In genomic region chr7:1745576-1746490, GRCh38 we compare ENCODE assay signal across 20 cellular contexts.
DNase-seq lines count a peak whose midpoint lies in the region; ATAC-seq, FAIRE-seq and TF ChIP-seq lines count a peak whose summit lies in the region.
"Had no signal": no experiment of that assay in that cellular context is flagged by ENCODE, and none has a peak within 500 bp of the region (broad histone marks: within the 10 kb centered on the region; RNA-seq: fewer than 3 reads in every experiment).

No MANE protein-coding gene starts in this region.

- H3K36me3 ChIP-seq in K562 (ENCODE audit: control insufficient read depth, insufficient read depth, low read length) (no peaks in the 10 kb centered on the region), kidney (ENCODE audit: control insufficient read depth in 1 of 2, insufficient read depth in 2 of 2, low read length in 2 of 2) (no peaks in the 10 kb centered on the region), stomach (no peaks in the 10 kb centered on the region)

- no peak for TF ChIP-seq CTCF in H9 (conservative IDR thresholded peaks at IDR 0.05)
- TF ChIP-seq CTCF in K562 (IDR thresholded peaks at IDR 0.05 in 2 of 3, conservative IDR thresholded peaks at IDR 0.05 in 1 of 3; ENCODE audit: insufficient read depth in 2 of 3, low read depth in 1 of 3, low read length in 3 of 3), result no peak
- no peak for TF ChIP-seq CTCF in kidney (IDR thresholded peaks at IDR 0.05; ENCODE audit: borderline replicate concordance, extremely low read depth, insufficient read depth)
- no peak for TF ChIP-seq CTCF in stomach (IDR thresholded peaks at IDR 0.05)

- H3K27me3 Mint-ChIP-seq in H9 (ENCODE audit: low read depth), result no peaks in the 10 kb centered on the region; the same call in 1 of the 2 replicates

- H3K27ac ChIP-seq in H9 (ENCODE audit: insufficient read length, low read depth, low read length) (no peak overlapping the region), K562 (ENCODE audit: extremely low read depth, low read depth, low read length) (no peak overlapping the region), kidney (ENCODE audit: low read depth in 2 of 2, low read length in 2 of 2) (no peak overlapping the region), stomach (no peak overlapping the region)
- H3K27ac ChIP-seq: BLaER1, C4-2B, GM23248 had no signal

- POLR2A ChIA-PET in K562 (lab: Yijun Ruan, JAX), result interaction anchor here (0.6 kb wide), 1 partner anchor 75 kb away, joined by 3 read pairs; no protein-coding TSS in a partner anchor

- FAIRE-seq in K562 (lab: Jason Lieb, UNC) (no peak), kidney (lab: Jason Lieb, UNC) (no peak), urothelium cell line (lab: Jason Lieb, UNC) (peak; percentile 97)
- FAIRE-seq: G401.6, GM12892, GM19239 had no signal

- no peaks in the 10 kb centered on the region for H3K79me2 ChIP-seq in H9 (ENCODE audit: insufficient read depth, low read length)
- peaks cover 11% of the 10 kb centered on the region for H3K79me2 ChIP-seq in K562 (ENCODE audit: control insufficient read depth, insufficient read depth, low read length)

- no peaks in the 10 kb centered on the region for H3K9me3 ChIP-seq in H9 (ENCODE audit: control insufficient read depth, low read depth, low read length)
- H3K9me3 ChIP-seq in K562 (replicated peaks; ENCODE audit: control insufficient read depth, insufficient read depth, low read depth, low read length), result no peaks in the 10 kb centered on the region
- no peaks in the 10 kb centered on the region for H3K9me3 ChIP-seq in kidney (ENCODE audit: control insufficient read depth in 1 of 2, low read length in 2 of 2)
- no peaks in the 10 kb centered on the region for H3K9me3 ChIP-seq in stomach
- H3K9me3 ChIP-seq: BLaER1, Caco-2 had no signal

- no peak for TF ChIP-seq RAD21 in K562 (CRISPR knock-in tag; conservative IDR thresholded peaks at IDR 0.05 in 1 of 2, IDR thresholded peaks at IDR 0.05 in 1 of 2)

- H3K27ac Mint-ChIP-seq in H9, result no peak overlapping the region
- H3K27ac Mint-ChIP-seq: B cell; CD4-positive, CD25-positive, alpha-beta regulatory T cell; CD8-positive, alpha-beta T cell had no signal

- BruUV-seq in K562 (replicated peaks; lab: Mats Ljungman, UMichigan), result no TSS peak

- no peak overlapping the region for H2BK5ac ChIP-seq in H9 (ENCODE audit: insufficient read length, low read length)

- H4K20me1 ChIP-seq in H9 (ENCODE audit: control insufficient read depth, insufficient read depth, insufficient read length) (no peaks in the 10 kb centered on the region), K562 (replicated peaks; ENCODE audit: control insufficient read depth, insufficient read depth, low read length) (no peaks in the 10 kb centered on the region)

- H2AFZ ChIP-seq in H9 (ENCODE audit: low read length) (no peak overlapping the region), K562 (ENCODE audit: low read depth, low read length) (no peak overlapping the region)
- H2AFZ ChIP-seq: GM23248 had no signal

- H3K4me1 Mint-ChIP-seq in H9, result peaks cover 0 to 5% of the 10 kb centered on the region in 2 experiments; a peak in 1 of 4 replicates

- no peaks in the 10 kb centered on the region for H3K4me1 ChIP-seq in H9 (ENCODE audit: insufficient read depth, low read length)
- peaks cover 9 to 90% of the 10 kb centered on the region in 2 experiments; a peak in 3 of 5 replicates for H3K4me1 ChIP-seq in K562 (replicated peaks in 1 of 2; ENCODE audit: control insufficient read depth in 2 of 2, insufficient read depth in 2 of 2, low read length in 2 of 2)
- peaks cover 0 to 8% of the 10 kb centered on the region in 2 donors for H3K4me1 ChIP-seq in kidney (ENCODE audit: control insufficient read depth in 1 of 2, insufficient read depth in 1 of 2, low read depth in 1 of 2, low read length in 2 of 2)
- H3K4me1 ChIP-seq in stomach, result peaks cover 11 to 18% (median 15%) of the 10 kb centered on the region in 4 donors
- H3K4me1 ChIP-seq: Caco-2 had no signal

- no peaks in the 10 kb centered on the region for H3K9me1 ChIP-seq in K562 (ENCODE audit: control insufficient read depth, insufficient read depth, low read length)

- H3K4me2 ChIP-seq in H9 (ENCODE audit: insufficient read depth, insufficient read length, low read length) (no peak overlapping the region), K562 (ENCODE audit: insufficient read depth, low read length) (no peak overlapping the region)
- H3K4me2 ChIP-seq: BLaER1 had no signal

- H3K9ac ChIP-seq in H9 (ENCODE audit: extremely low read depth, insufficient read length, low read length), result no peak overlapping the region
- H3K9ac ChIP-seq in K562 (ENCODE audit: insufficient read depth in 1 of 2, low read depth in 2 of 2, low read length in 2 of 2), result no peak overlapping the region
- no peak overlapping the region for H3K9ac ChIP-seq in kidney (ENCODE audit: low read length in 2 of 2)
- H3K9ac ChIP-seq: BLaER1, GM23248 had no signal

- no peak overlapping the region for H2BK120ac ChIP-seq in H9 (ENCODE audit: low read depth, low read length, poor library complexity, severe bottlenecking)

- H3K79me1 ChIP-seq in H9 (ENCODE audit: insufficient read depth, low read depth, low read length, poor library complexity, severe bottlenecking), result no peaks in the 10 kb centered on the region

- H3K4me3 ChIP-seq in K562 (no peak overlapping the region), kidney (ENCODE audit: low read length in 2 of 2) (no peak overlapping the region), stomach (no peak overlapping the region)
- H3K4me3 ChIP-seq: BLaER1, GM23248 had no signal

- no peak overlapping the region for H3K4me3 Mint-ChIP-seq in H9
- H3K4me3 Mint-ChIP-seq: B cell; CD4-positive, CD25-positive, alpha-beta regulatory T cell; CD8-positive, alpha-beta T cell had no signal

- WGBS in H9 (ENCODE audit: extremely low coverage, insufficient read length, low lambda C conversion rate), result no CpG with 5 or more reads among the region's 72 CpGs
- 74% methylated on average over 60 of the region's 72 CpGs for WGBS in K562 (ENCODE audit: insufficient coverage, low coverage, missing lambda C conversion rate)
- 97 to 98% (median 97%) methylated on average over 26 to 72 of the region's 72 CpGs for WGBS in stomach, 5 donors

- in situ Hi-C loops in K562 (cut with MboI), result no loop called here

- no peak overlapping the region for H4K8ac ChIP-seq in H9 (replicated peaks; ENCODE audit: insufficient read length, low read depth, low read length)

- no peak for ATAC-seq in K562
- ATAC-seq: CD8-positive, alpha-beta T cell had no signal

- no peaks in the 10 kb centered on the region for H3K23me2 ChIP-seq in H9 (ENCODE audit: insufficient read length, low read depth, low read length, poor library complexity, severe bottlenecking)

- H3K23ac ChIP-seq in H9 (ENCODE audit: insufficient read length, low read depth, low read length), result no peak overlapping the region

- H2BK12ac ChIP-seq in H9 (ENCODE audit: insufficient read length, low read depth, low read length), result no peak overlapping the region

- no peak overlapping the region for H3K18ac ChIP-seq in H9 (ENCODE audit: insufficient read length, low read depth, low read length)

- no peak overlapping the region for H2AK5ac ChIP-seq in H9 (ENCODE audit: insufficient read length, low read length)

- H3K27me3 ChIP-seq in H9 (ENCODE audit: insufficient read depth, low read length) (no peaks in the 10 kb centered on the region), K562 (ENCODE audit: control insufficient read depth in 2 of 2, insufficient read depth in 2 of 2, low read length in 2 of 2) (peaks cover 10 to 29% of the 10 kb centered on the region in 2 experiments; a peak in 3 of 5 replicates), stomach (peaks cover 0 to 57% (median 26%) of the 10 kb centered on the region in 3 donors)

- no peak for TF ChIP-seq POLR2A in K562 (conservative IDR thresholded peaks at IDR 0.05)
- no peak for TF ChIP-seq POLR2A in stomach (IDR thresholded peaks at IDR 0.05)

- no peak overlapping the region for H4K91ac ChIP-seq in H9 (ENCODE audit: insufficient read length, low read depth, low read length)

- H2BK20ac ChIP-seq in H9 (ENCODE audit: low read depth, low read length, poor library complexity, severe bottlenecking), result no peak overlapping the region

- TF ChIP-seq EP300 in K562 (IDR thresholded peaks at IDR 0.05; ENCODE audit: low read length), result no peak
- TF ChIP-seq EP300 in stomach (IDR thresholded peaks at IDR 0.05), result no peak

- H2BK15ac ChIP-seq in H9 (ENCODE audit: low read depth, low read length), result no peak overlapping the region

- 0 out of 2 replicates have a peak overlapping the region, but pooled peaks have one; percentile 38 for H3K14ac ChIP-seq in H9 (ENCODE audit: insufficient read depth, low read length)

- no peak overlapping the region for H3T11ph ChIP-seq in H9 (ENCODE audit: low read length)

- intact Hi-C loops in K562 (cut with micrococcal nuclease), result no loop called here
- intact Hi-C loops in kidney (cut with DNase I), result no loop called here
- intact Hi-C loops in stomach (cut with DNase I; ENCODE audit: low total_unique reads), result no loop called here
- intact Hi-C loops in posterior cingulate gyrus (cut with DNase I), result no loop called here

- CTCF ChIA-PET in K562 (lab: Yijun Ruan, JAX; ENCODE audit: low intra/inter-chr PET ratio), result no interaction called here

- H4K5ac ChIP-seq in H9 (ENCODE audit: insufficient read length, low read depth, low read length), result no peak overlapping the region

- H3K36me3 Mint-ChIP-seq in H9 (ENCODE audit: insufficient read depth in 1 of 3, low read depth in 3 of 3), result no peaks in the 10 kb centered on the region; a peak in 1 of 7 replicates
- H3K36me3 Mint-ChIP-seq: CD4-positive, CD25-positive, alpha-beta regulatory T cell; CD8-positive, alpha-beta T cell had no signal

- H3K4ac ChIP-seq in H9 (ENCODE audit: low read depth, low read length), result no peak overlapping the region

- no peaks in the 10 kb centered on the region; a peak in 1 of 5 replicates for H3K9me3 Mint-ChIP-seq in H9
- H3K9me3 Mint-ChIP-seq: CD4-positive, CD25-positive, alpha-beta regulatory T cell; CD8-positive, alpha-beta T cell had no signal

- DNase-seq in H9 (no peak), K562 (ENCODE audit: extremely low read depth in 1 of 4, low spot score in 3 of 4) (no peak), kidney (peak; percentile 68), urothelium cell line (ENCODE audit: low spot score) (no peak), NCI-H446 (lab: John Stamatoyannopoulos, UW) (no peak), stomach (no peak), posterior cingulate gyrus (no peak)
- DNase-seq: Caco-2; CD4-positive, CD25-positive, alpha-beta regulatory T cell; CD8-positive, alpha-beta T cell; DMS153; DND-41; GM23248; HCEC 1CT had no signal

- no peak overlapping the region for H3K56ac ChIP-seq in H9 (ENCODE audit: insufficient read length, low read depth, low read length)

TF ChIP-seq in K562, 482 proteins besides CTCF, POLR2A, EP300 and RAD21 (continues in another document):
- TF ChIP-seq HNRNPH1 (optimal IDR thresholded peaks at IDR 0.05; ENCODE audit: low read depth, low read length) (no peak), PURB (CRISPR knock-in tag; IDR thresholded peaks at IDR 0.05; ENCODE audit: low read depth) (no peak)
